ENCODE assay signal across 8 cellular contexts in the genomic region with DNA sequence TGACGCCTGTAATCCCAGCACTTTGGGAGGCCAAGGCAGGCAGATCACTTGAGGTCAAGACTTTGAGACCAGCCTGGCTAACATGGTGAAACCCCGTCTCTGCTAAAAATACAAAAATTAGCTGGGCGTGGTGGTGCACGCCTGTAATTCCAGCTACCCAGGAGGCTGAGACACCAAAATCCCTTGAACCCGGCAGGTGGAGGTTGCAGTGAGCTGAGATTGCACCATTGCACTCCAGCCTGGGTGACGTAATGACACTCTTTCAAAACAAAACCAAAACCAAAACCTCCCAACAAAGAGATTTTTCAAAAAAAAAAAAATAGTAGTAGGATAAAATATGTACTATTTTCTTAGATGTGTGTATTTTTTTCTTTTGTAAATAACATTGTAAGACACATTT.
DNase-seq lines count a peak whose midpoint lies in the region; ATAC-seq and TF ChIP-seq lines count a peak whose summit lies in the region.
"Not testable (repeated sequence)": the region's sequence is repeated elsewhere in the genome, so short reads cannot be mapped to it uniquely, and the experiment has no call there.

No MANE protein-coding gene starts in this region.

- peak overlapping the region; percentile 61 to 90 (median 85) for H3K4me3 Mint-ChIP-seq in CD8-positive, alpha-beta memory T cell
- H3K4me3 Mint-ChIP-seq in activated naive CD4-positive, alpha-beta T cell treated with anti-CD3 and anti-CD28 coated beads, Interleukin-2, amount 50 U/mL, for 24 hours, result peak overlapping the region; percentile 79
- peak overlapping the region; percentile 85 to 91 for H3K4me3 Mint-ChIP-seq in effector memory CD8-positive, alpha-beta T cell
- not testable (repeated sequence) for H3K4me3 Mint-ChIP-seq in progenitor cell of endocrine pancreas (ENCODE audit: low read depth)

- peak overlapping the region; percentile 54 for H3K4me3 ChIP-seq in CD8-positive, alpha-beta memory T cell (ENCODE audit: low read length)

- peak in 4 of 5 donors; percentile 22 to 69 (median 60) for DNase-seq in CD8-positive, alpha-beta memory T cell
- DNase-seq in OCI-M1 (lab: John Stamatoyannopoulos, UW), result peak; percentile 67
- DNase-seq in activated CD4-positive, CD25-positive, alpha-beta regulatory T cell treated with anti-CD3 and anti-CD28 coated beads, Interleukin-2, amount 50 U/mL, for 72 hours, result peak; percentile 35
- DNase-seq in activated T-cell treated with anti-CD3 and anti-CD28 coated beads for 24 hours (ENCODE audit: low read depth), result peak; percentile 4
- peak in 2 of 3 experiments; percentile 11 to 31 for DNase-seq in effector memory CD8-positive, alpha-beta T cell
- not testable (repeated sequence) for DNase-seq in progenitor cell of endocrine pancreas (ENCODE audit: low spot score, unreplicated experiment)
- DNase-seq in stimulated activated naive CD4-positive, alpha-beta T cell (lab: John Stamatoyannopoulos, UW), result peak; percentile 9 to 67 (median 44)

- CTCF ChIA-PET in CD8-positive, alpha-beta memory T cell (lab: Charles Lee), result not testable (repeated sequence)

- TF ChIP-seq CTCF in progenitor cell of endocrine pancreas (IDR thresholded peaks at IDR 0.05; ENCODE audit: unreplicated experiment), result not testable (repeated sequence)

- H3K9me3 ChIP-seq in CD8-positive, alpha-beta memory T cell (ENCODE audit: low read length), result not testable (repeated sequence)

- not testable (repeated sequence) for H3K27ac ChIP-seq in CD8-positive, alpha-beta memory T cell (ENCODE audit: low read depth, low read length)

- not testable (repeated sequence) for H3K27me3 ChIP-seq in CD8-positive, alpha-beta memory T cell (ENCODE audit: insufficient read depth, low read length, poor library complexity, severe bottlenecking)

- H3K4me1 ChIP-seq in CD8-positive, alpha-beta memory T cell (ENCODE audit: insufficient read depth, low read length), result peaks cover 43% of the 10 kb centered on the region

- peak overlapping the region; percentile 27 to 97 (median 92) for H3K27ac Mint-ChIP-seq in CD8-positive, alpha-beta memory T cell
- peak overlapping the region; percentile 90 for H3K27ac Mint-ChIP-seq in activated naive CD4-positive, alpha-beta T cell treated with anti-CD3 and anti-CD28 coated beads, Interleukin-2, amount 50 U/mL, for 24 hours
- H3K27ac Mint-ChIP-seq in effector memory CD8-positive, alpha-beta T cell, result peak overlapping the region; percentile 83 to 95
- H3K27ac Mint-ChIP-seq in progenitor cell of endocrine pancreas, result peak overlapping the region; percentile 33

- H3K4me1 Mint-ChIP-seq in CD8-positive, alpha-beta memory T cell, result peaks cover 44 to 63% (median 44%) of the 10 kb centered on the region in 3 donors
- H3K4me1 Mint-ChIP-seq in activated naive CD4-positive, alpha-beta T cell treated with anti-CD3 and anti-CD28 coated beads, Interleukin-2, amount 50 U/mL, for 24 hours, result peaks cover 62% of the 10 kb centered on the region
- peaks cover 28 to 43% of the 10 kb centered on the region in 2 donors for H3K4me1 Mint-ChIP-seq in effector memory CD8-positive, alpha-beta T cell (ENCODE audit: low read depth in 2 of 2)
- not testable (repeated sequence) for H3K4me1 Mint-ChIP-seq in progenitor cell of endocrine pancreas (ENCODE audit: low read depth)

- H3K27me3 Mint-ChIP-seq in CD8-positive, alpha-beta memory T cell; activated naive CD4-positive, alpha-beta T cell treated with anti-CD3 and anti-CD28 coated beads, Interleukin-2, amount 50 U/mL, for 24 hours; effector memory CD8-positive, alpha-beta T cell; progenitor cell of endocrine pancreas: not testable (repeated sequence)

- peak; percentile 76 for ATAC-seq in effector memory CD8-positive, alpha-beta T cell (replicated peaks)

- H3K9me3 Mint-ChIP-seq in CD8-positive, alpha-beta memory T cell; activated naive CD4-positive, alpha-beta T cell treated with anti-CD3 and anti-CD28 coated beads, Interleukin-2, amount 50 U/mL, for 24 hours; effector memory CD8-positive, alpha-beta T cell; progenitor cell of endocrine pancreas (ENCODE audit: low read depth): not testable (repeated sequence)

- POLR2A ChIA-PET in CD8-positive, alpha-beta memory T cell (lab: Charles Lee), result interaction anchor here (0.7 kb wide), 1 partner anchor 23 kb away, joined by 3 read pairs; no protein-coding TSS in a partner anchor

- H3K36me3 ChIP-seq in CD8-positive, alpha-beta memory T cell (ENCODE audit: insufficient read depth, low read length), result not testable (repeated sequence)

- not testable (repeated sequence) for H3K36me3 Mint-ChIP-seq in CD8-positive, alpha-beta memory T cell; activated naive CD4-positive, alpha-beta T cell treated with anti-CD3 and anti-CD28 coated beads, Interleukin-2, amount 50 U/mL, for 24 hours; effector memory CD8-positive, alpha-beta T cell (ENCODE audit: insufficient read depth); progenitor cell of endocrine pancreas (ENCODE audit: insufficient read depth)

Comparison
In these comparisons a context has a peak if more than half of its experiments do, and no peak if none do; other contexts are left out.
1. H3K27ac Mint-ChIP-seq: peak in every context shown above with its lines; median percentile 92 in CD8-positive, alpha-beta memory T cell; 90 in activated naive CD4-positive, alpha-beta T cell treated with anti-CD3 and anti-CD28 coated beads, Interleukin-2, amount 50 U/mL, for 24 hours; 89 in effector memory CD8-positive, alpha-beta T cell; 33 in progenitor cell of endocrine pancreas.